ENCODE assay signal across 22 cellular contexts in the genomic region with DNA sequence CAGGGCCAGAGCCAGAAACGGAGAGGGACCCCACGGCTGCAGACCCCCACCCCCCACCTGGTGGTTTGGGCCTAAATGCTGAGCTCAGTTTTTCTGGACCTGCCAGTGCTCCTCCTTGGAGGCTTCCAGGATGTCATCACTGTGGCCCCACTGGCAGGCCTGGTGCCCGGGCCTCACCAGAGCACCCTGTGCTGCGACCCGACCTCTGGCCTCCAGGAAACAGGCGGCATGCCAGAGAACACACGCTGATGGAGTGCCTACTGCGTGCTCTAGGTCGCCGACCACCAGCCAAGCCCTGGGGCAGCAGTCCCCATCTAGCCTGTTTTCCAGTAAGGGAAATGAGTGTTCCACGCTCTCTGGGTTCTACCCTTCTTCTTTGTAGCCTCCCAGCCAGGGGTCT. TPM values are rescaled to one million over a fixed set of nuclear protein-coding genes. Genes with fewer than 3 reads are reported as not detected.
DNase-seq lines count a peak whose midpoint lies in the region; ATAC-seq, FAIRE-seq and TF ChIP-seq lines count a peak whose summit lies in the region.
"Had no signal": no experiment of that assay in that cellular context is flagged by ENCODE, and none has a peak within 500 bp of the region (broad histone marks: within the 10 kb centered on the region; RNA-seq: fewer than 3 reads in every experiment).

No MANE protein-coding gene starts in this region.

- peaks cover 48 to 87% of the 10 kb centered on the region in 2 experiments for H3K36me3 ChIP-seq in HepG2 (replicated peaks in 1 of 2; ENCODE audit: control insufficient read depth in 1 of 2, insufficient read depth in 2 of 2, low read length in 2 of 2)
- H3K36me3 ChIP-seq in osteoblast (ENCODE audit: insufficient read depth, low read length), result no peaks in the 10 kb centered on the region

- CTCF ChIA-PET in HepG2 (lab: Yijun Ruan, JAX; ENCODE audit: low intra/inter-chr PET ratio, low total read pairs), result no interaction called here

- POLR2A ChIA-PET in HepG2 (lab: Yijun Ruan, JAX), result no interaction called here

- no peak overlapping the region for H3K4me3 ChIP-seq in HepG2 (replicated peaks in 1 of 3; ENCODE audit: insufficient read depth in 1 of 3, low read depth in 2 of 3, low read length in 3 of 3)
- H3K4me3 ChIP-seq in osteoblast (ENCODE audit: insufficient read depth, low read length), result no peak overlapping the region
- H3K4me3 ChIP-seq: A549, Peyer's patch had no signal

- TF ChIP-seq RAD21 in HepG2 (CRISPR knock-in tag; IDR thresholded peaks at IDR 0.05), result no peak

- ATAC-seq in left ventricle myocardium superior (no peak), HepG2 (no peak), omental fat pad (ENCODE audit: low FRiP score) (no peak)
- ATAC-seq: A549, HCT116 had no signal

- H4K20me1 ChIP-seq in HepG2 (ENCODE audit: insufficient read depth, low read length), result peaks cover 73% of the 10 kb centered on the region; the same call in 1 of the 2 replicates
- H4K20me1 ChIP-seq in osteoblast (ENCODE audit: insufficient read depth, low read length), result peaks cover 22% of the 10 kb centered on the region

- H3K9me3 ChIP-seq in HepG2 (ENCODE audit: low read length) (no peaks in the 10 kb centered on the region), osteoblast (ENCODE audit: low read depth, low read length) (no peaks in the 10 kb centered on the region)
- H3K9me3 ChIP-seq: A549, Peyer's patch had no signal

- no peak overlapping the region for H3K27ac ChIP-seq in HepG2 (ENCODE audit: extremely low read length, insufficient read depth, low read length)
- no peak overlapping the region for H3K27ac ChIP-seq in osteoblast (ENCODE audit: low read depth, low read length)
- H3K27ac ChIP-seq: A549, Peyer's patch had no signal

- in situ Hi-C loops in HepG2 (cut with HindIII; ENCODE audit: extremely low pct_ligation_motif_present, low pct_unique_long_range_greater_than_20kb), result no loop called here

- peak; percentile 21 for DNase-seq in left ventricle myocardium superior
- DNase-seq in cardiac septum (ENCODE audit: low spot score), result no peak
- DNase-seq in HepG2 (ENCODE audit: low spot score), result no peak
- peak; percentile 82 for DNase-seq in osteoblast (ENCODE audit: insufficient read length, low spot score, missing footprints)
- DNase-seq in activated CD8-positive, alpha-beta memory T cell treated with anti-CD3 and anti-CD28 coated beads for 24 hours, result no peak
- DNase-seq in omental fat pad (ENCODE audit: low spot score), result no peak
- no peak for DNase-seq in activated T-helper 1 cell treated with anti-CD3 and anti-CD28 coated beads, Interleukin-12 subunit alpha, Interleukin-12 subunit beta, Interleukin-2, Interleukin-4 antibody, amounts not matched to agents 30 ng/mL and 10 ng/mL and 1 ng/mL, durations not matched to agents 14 hours and 24 hours and 36 hours (ENCODE audit: low spot score)
- DNase-seq: DMS53, GDM1, GOT3, Karpas-422, NCI-H1694, NCI-H2081, NCI-H2171, NCI-H345, NCI-H524 treated with DMSO at 0.1 percent for 48 hours, Peyer's patch, SHP77 had no signal

- no peak overlapping the region for H3K4me3 Mint-ChIP-seq in activated T-helper 1 cell treated with anti-CD3 and anti-CD28 coated beads, Interleukin-12 subunit alpha, Interleukin-12 subunit beta, Interleukin-2, Interleukin-4 antibody, amounts not matched to agents 30 ng/mL and 10 ng/mL and 1 ng/mL, durations not matched to agents 14 hours and 24 hours and 36 hours
- H3K4me3 Mint-ChIP-seq: B cell had no signal

- no peaks in the 10 kb centered on the region for H3K27me3 Mint-ChIP-seq in activated T-helper 1 cell treated with anti-CD3 and anti-CD28 coated beads, Interleukin-12 subunit alpha, Interleukin-12 subunit beta, Interleukin-2, Interleukin-4 antibody, amounts not matched to agents 30 ng/mL and 10 ng/mL and 1 ng/mL, durations not matched to agents 14 hours and 24 hours and 36 hours (ENCODE audit: insufficient read depth)
- H3K27me3 Mint-ChIP-seq: B cell had no signal

- BruUV-seq in HepG2 (replicated peaks; lab: Mats Ljungman, UMichigan), result no TSS peak

- peaks cover 6% of the 10 kb centered on the region; the same call in 1 of the 2 replicates for H3K4me1 ChIP-seq in HepG2 (ENCODE audit: insufficient read depth, low read length)
- H3K4me1 ChIP-seq in osteoblast (ENCODE audit: insufficient read depth, low read length), result no peaks in the 10 kb centered on the region
- H3K4me1 ChIP-seq: A549 had no signal

- TF ChIP-seq POLR2A in HepG2 (IDR thresholded peaks at IDR 0.05; ENCODE audit: insufficient read depth in 1 of 2, low read depth in 2 of 2, low read length in 2 of 2), result no peak

- H3K27ac Mint-ChIP-seq in activated T-helper 1 cell treated with anti-CD3 and anti-CD28 coated beads, Interleukin-12 subunit alpha, Interleukin-12 subunit beta, Interleukin-2, Interleukin-4 antibody, amounts not matched to agents 30 ng/mL and 10 ng/mL and 1 ng/mL, durations not matched to agents 14 hours and 24 hours and 36 hours, result no peak overlapping the region
- H3K27ac Mint-ChIP-seq: B cell had no signal

- H3K79me2 ChIP-seq in HepG2 (ENCODE audit: insufficient read depth, low read length) (peaks cover 81% of the 10 kb centered on the region), osteoblast (ENCODE audit: insufficient read depth, low read length) (no peaks in the 10 kb centered on the region)

- peaks cover 1% of the 10 kb centered on the region for H3K36me3 Mint-ChIP-seq in activated T-helper 1 cell treated with anti-CD3 and anti-CD28 coated beads, Interleukin-12 subunit alpha, Interleukin-12 subunit beta, Interleukin-2, Interleukin-4 antibody, amounts not matched to agents 30 ng/mL and 10 ng/mL and 1 ng/mL, durations not matched to agents 14 hours and 24 hours and 36 hours (ENCODE audit: low read depth)

- H3K4me1 Mint-ChIP-seq in activated T-helper 1 cell treated with anti-CD3 and anti-CD28 coated beads, Interleukin-12 subunit alpha, Interleukin-12 subunit beta, Interleukin-2, Interleukin-4 antibody, amounts not matched to agents 30 ng/mL and 10 ng/mL and 1 ng/mL, durations not matched to agents 14 hours and 24 hours and 36 hours (ENCODE audit: low read depth), result peaks cover 7% of the 10 kb centered on the region

- H3K4me2 ChIP-seq in HepG2 (ENCODE audit: low read depth, low read length), result no peak overlapping the region
- no peak overlapping the region for H3K4me2 ChIP-seq in osteoblast (ENCODE audit: insufficient read depth, low read length)
- H3K4me2 ChIP-seq: A549 had no signal

- intact Hi-C loops in left ventricle myocardium superior (cut with micrococcal nuclease), result no loop called here
- intact Hi-C loops in cardiac septum (cut with DNase I), result no loop called here
- intact Hi-C loops in HepG2 (cut with micrococcal nuclease; ENCODE audit: unreplicated experiment), result no loop called here
- intact Hi-C loops in activated T-helper 1 cell treated with anti-CD3 and anti-CD28 coated beads, Interleukin-12 subunit alpha, Interleukin-12 subunit beta, Interleukin-2, Interleukin-4 antibody, amounts not matched to agents 30 ng/mL and 10 ng/mL and 1 ng/mL, durations not matched to agents 14 hours and 24 hours and 36 hours (cut with micrococcal nuclease), result no loop called here

- no peaks in the 10 kb centered on the region for H3K27me3 ChIP-seq in HepG2 (ENCODE audit: control insufficient read depth in 1 of 2, insufficient read depth in 2 of 2, low read length in 2 of 2)
- H3K27me3 ChIP-seq in osteoblast (ENCODE audit: insufficient read depth, low read length), result no peaks in the 10 kb centered on the region
- H3K27me3 ChIP-seq: Peyer's patch had no signal

- FAIRE-seq in HepG2 (lab: Jason Lieb, UNC), result no peak
- FAIRE-seq: A549, D721Med had no signal

- TF ChIP-seq CTCF in HepG2 (CRISPR knock-in tag; IDR thresholded peaks at IDR 0.05), result no peak
- no peak for TF ChIP-seq CTCF in osteoblast (IDR thresholded peaks at IDR 0.05; ENCODE audit: extremely low read depth, low read depth, low read length)
- TF ChIP-seq CTCF in omental fat pad (IDR thresholded peaks at IDR 0.05), result no peak

- 92% methylated on average over 10 of the region's 11 CpGs for WGBS in HepG2 (ENCODE audit: low lambda C conversion rate)

- no peak overlapping the region for H2AFZ ChIP-seq in HepG2 (ENCODE audit: low read length)
- H2AFZ ChIP-seq in osteoblast (ENCODE audit: low read length), result no peak overlapping the region

- no peaks in the 10 kb centered on the region for H3K9me3 Mint-ChIP-seq in activated T-helper 1 cell treated with anti-CD3 and anti-CD28 coated beads, Interleukin-12 subunit alpha, Interleukin-12 subunit beta, Interleukin-2, Interleukin-4 antibody, amounts not matched to agents 30 ng/mL and 10 ng/mL and 1 ng/mL, durations not matched to agents 14 hours and 24 hours and 36 hours

- no peak overlapping the region for H3K9ac ChIP-seq in HepG2 (ENCODE audit: insufficient read depth, low read depth, low read length)

- TF ChIP-seq EP300 in HepG2 (IDR thresholded peaks at IDR 0.05; ENCODE audit: low read depth in 2 of 2, low read length in 2 of 2) (no peak), HepG2 (CRISPR knock-in tag; IDR thresholded peaks at IDR 0.05; ENCODE audit: borderline replicate concordance) (no peak)

RNA-seq across cellular contexts. Expression of a gene that starts 33.8 kb away (rescaled TPM):
- 35.2 TPM for total RNA-seq in left ventricle myocardium superior
- total RNA-seq in cardiac septum, result 14.4 TPM
- total RNA-seq in HepG2 (2016; rRNA removed; fragmentation: Illumina TruSeq; extraction: Trizol), result 68.4 and 84.6 TPM in 2 replicates
- total RNA-seq in HepG2 (2016; cell fraction: cytosol; rRNA removed; fragmentation: Illumina TruSeq; extraction: Trizol; ENCODE audit: low read depth), result 8.0 TPM in 2 replicates
- 60.2 and 86.4 TPM in 2 replicates for total RNA-seq in HepG2 (2016; cell fraction: insoluble cytoplasmic fraction; rRNA removed; fragmentation: Illumina TruSeq; extraction: Trizol)
- total RNA-seq in HepG2 (2016; cell fraction: membrane; rRNA removed; fragmentation: Illumina TruSeq; extraction: Trizol), result 38.4 and 40.3 TPM in 2 replicates
- total RNA-seq in HepG2 (2016; cell fraction: nucleus; rRNA removed; fragmentation: Illumina TruSeq; extraction: Trizol), result 59.1 and 66.3 TPM in 2 replicates
- 34.5 and 42.2 TPM in 2 replicates for polyA plus RNA-seq in HepG2 (2011; rRNA removed)
- 35.2 and 53.7 TPM in 2 replicates for polyA plus RNA-seq in HepG2 (2011; cell fraction: cytosol; rRNA removed)
- polyA plus RNA-seq in HepG2 (2011; cell fraction: nucleus; rRNA removed), result 38.8 and 44.3 TPM in 2 replicates
- polyA plus RNA-seq in HepG2 (2012), result 50.2 and 79.5 TPM in 2 replicates
- 5.2 and 5.6 TPM in 2 replicates for polyA plus RNA-seq in HepG2 (2016; cell fraction: cytosol; fragmentation: Illumina TruSeq; extraction: Trizol; ENCODE audit: low read depth)
- polyA plus RNA-seq in HepG2 (2016; cell fraction: insoluble cytoplasmic fraction; fragmentation: Illumina TruSeq; extraction: Trizol; ENCODE audit: low read depth), result 70.3 and 83.1 TPM in 2 replicates
- 24.6 and 27.0 TPM in 2 replicates for polyA plus RNA-seq in HepG2 (2016; cell fraction: membrane; fragmentation: Illumina TruSeq; extraction: Trizol; ENCODE audit: low read depth)
- 106 and 113 TPM in 2 replicates for polyA plus RNA-seq in HepG2 (2016; cell fraction: nucleus; fragmentation: Illumina TruSeq; extraction: Trizol; ENCODE audit: insufficient read depth, low read depth)
- polyA minus RNA-seq in HepG2 (2011; rRNA and poly(A)+ RNA removed; ENCODE audit: low replicate concordance), result 7.6 and 148 TPM in 2 replicates
- polyA minus RNA-seq in HepG2 (2011; cell fraction: cytosol; rRNA and poly(A)+ RNA removed), result 47.4 and 52.3 TPM in 2 replicates
- 39.0 and 60.8 TPM in 2 replicates for polyA minus RNA-seq in HepG2 (2011; cell fraction: nucleus; rRNA and poly(A)+ RNA removed)
- total RNA-seq in osteoblast, result 16.5 and 18.8 TPM in 2 replicates
- total RNA-seq in omental fat pad, result 10 to 100 TPM; 17.8 to 28.9 (median 24.3) TPM
- total RNA-seq in activated T-helper 1 cell treated with anti-CD3 and anti-CD28 coated beads, Interleukin-12 subunit alpha, Interleukin-12 subunit beta, Interleukin-2, Interleukin-4 antibody, amounts not matched to agents 30 ng/mL and 10 ng/mL and 1 ng/mL, durations not matched to agents 14 hours and 24 hours and 36 hours, result 21.6 and 22.3 TPM in 2 replicates

Comparison
In these comparisons a context has a peak if more than half of its experiments do, and no peak if none do; other contexts are left out.
1. DNase-seq: peak in left ventricle myocardium superior (single experiment) and osteoblast (single experiment); none in cardiac septum (single experiment), HepG2 (single experiment), activated CD8-positive, alpha-beta memory T cell treated with anti-CD3 and anti-CD28 coated beads for 24 hours (single experiment), omental fat pad (single experiment) and activated T-helper 1 cell treated with anti-CD3 and anti-CD28 coated beads, Interleukin-12 subunit alpha, Interleukin-12 subunit beta, Interleukin-2, Interleukin-4 antibody, amounts not matched to agents 30 ng/mL and 10 ng/mL and 1 ng/mL, durations not matched to agents 14 hours and 24 hours and 36 hours (single experiment).